Comparison of ENCODE assay signal across 1 cellular context in the genomic region with DNA sequence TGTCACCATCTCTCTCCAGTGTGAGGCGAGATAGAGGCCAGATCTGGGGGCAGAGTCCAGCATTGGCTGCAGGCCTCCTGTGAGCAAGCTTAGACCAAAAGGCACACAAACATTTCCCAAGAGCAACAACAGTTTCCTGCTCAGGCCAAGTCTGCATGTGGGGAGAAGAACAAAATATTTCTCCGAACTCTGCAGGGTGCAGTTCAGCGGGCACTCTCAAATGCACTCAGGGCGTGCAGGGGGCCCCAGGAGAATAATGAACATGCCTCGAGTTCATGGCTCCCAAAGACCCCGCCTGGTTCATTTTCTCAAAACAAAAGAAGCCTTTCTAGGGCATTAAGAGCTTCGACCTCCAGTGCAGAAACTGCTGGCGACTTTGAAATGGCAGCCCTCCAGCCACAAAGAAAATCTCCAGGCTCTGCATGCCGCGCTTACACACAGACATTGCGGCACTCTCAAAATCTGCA.
TF ChIP-seq lines count a peak whose summit lies in the region.

No MANE protein-coding gene starts in this region.

TF ChIP-seq in HepG2, 621 proteins besides CTCF, POLR2A, EP300 and RAD21 (continued from another document and continues in another):
- TF ChIP-seq MTF2 (CRISPR knock-in tag; IDR thresholded peaks at IDR 0.05; ENCODE audit: borderline replicate concordance) (no peak), ZNF543 (CRISPR knock-in tag; IDR thresholded peaks at IDR 0.05) (no peak), ATF1 (CRISPR knock-in tag; IDR thresholded peaks at IDR 0.05) (no peak), ZIK1 (CRISPR knock-in tag; IDR thresholded peaks at IDR 0.05; ENCODE audit: borderline replicate concordance, low read depth) (no peak), MIXL1 (CRISPR knock-in tag; IDR thresholded peaks at IDR 0.05) (no peak), SOX5 (CRISPR knock-in tag; IDR thresholded peaks at IDR 0.05; ENCODE audit: borderline replicate concordance) (peak; percentile 35; the same call in 1 of the 2 replicates), REXO4 (CRISPR knock-in tag; IDR thresholded peaks at IDR 0.05; ENCODE audit: borderline replicate concordance) (no peak), BRCA1 (CRISPR knock-in tag; IDR thresholded peaks at IDR 0.05) (no peak), RNF2 (conservative IDR thresholded peaks at IDR 0.05; ENCODE audit: low read depth) (no peak), SALL2 (CRISPR knock-in tag; IDR thresholded peaks at IDR 0.05) (no peak), SALL1 (CRISPR knock-in tag; IDR thresholded peaks at IDR 0.05) (peak; percentile 68), ZNF253 (CRISPR knock-in tag; IDR thresholded peaks at IDR 0.05; ENCODE audit: borderline replicate concordance) (no peak), HOXA5 (CRISPR knock-in tag; IDR thresholded peaks at IDR 0.05) (no peak), ATF5 (CRISPR knock-in tag; IDR thresholded peaks at IDR 0.05; ENCODE audit: low read depth) (no peak), CHCHD3 (CRISPR knock-in tag; IDR thresholded peaks at IDR 0.05) (no peak), HNF1A (IDR thresholded peaks at IDR 0.05; ENCODE audit: low read depth) (no peak), HNF1A (CRISPR knock-in tag; IDR thresholded peaks at IDR 0.05; ENCODE audit: borderline replicate concordance) (no peak), MLX (CRISPR knock-in tag; IDR thresholded peaks at IDR 0.05) (no peak), GPN1 (CRISPR knock-in tag; IDR thresholded peaks at IDR 0.05; ENCODE audit: borderline replicate concordance) (no peak), FOXA3 (CRISPR knock-in tag; IDR thresholded peaks at IDR 0.05) (0 out of 2 replicates have a peak, but pooled peaks have one; percentile 25)
- TF ChIP-seq, protein P1, sequence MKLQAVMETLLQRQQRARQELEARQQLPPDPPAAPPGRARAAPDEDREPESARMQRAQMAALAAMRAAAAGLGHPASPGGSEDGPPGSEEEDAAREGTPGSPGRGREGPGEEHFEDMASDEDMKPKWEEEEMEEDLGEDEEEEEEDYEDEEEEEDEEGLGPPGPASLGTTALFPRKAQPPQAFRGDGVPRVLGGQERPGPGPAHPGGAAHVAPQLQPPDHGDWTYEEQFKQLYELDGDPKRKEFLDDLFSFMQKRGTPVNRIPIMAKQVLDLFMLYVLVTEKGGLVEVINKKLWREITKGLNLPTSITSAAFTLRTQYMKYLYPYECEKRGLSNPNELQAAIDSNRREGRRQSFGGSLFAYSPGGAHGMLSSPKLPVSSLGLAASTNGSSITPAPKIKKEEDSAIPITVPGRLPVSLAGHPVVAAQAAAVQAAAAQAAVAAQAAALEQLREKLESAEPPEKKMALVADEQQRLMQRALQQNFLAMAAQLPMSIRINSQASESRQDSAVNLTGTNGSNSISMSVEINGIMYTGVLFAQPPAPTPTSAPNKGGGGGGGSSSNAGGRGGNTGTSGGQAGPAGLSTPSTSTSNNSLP (IDR thresholded peaks at IDR 0.05; ENCODE audit: low read depth, low read length), result no peak
- TF ChIP-seq, protein P2, sequence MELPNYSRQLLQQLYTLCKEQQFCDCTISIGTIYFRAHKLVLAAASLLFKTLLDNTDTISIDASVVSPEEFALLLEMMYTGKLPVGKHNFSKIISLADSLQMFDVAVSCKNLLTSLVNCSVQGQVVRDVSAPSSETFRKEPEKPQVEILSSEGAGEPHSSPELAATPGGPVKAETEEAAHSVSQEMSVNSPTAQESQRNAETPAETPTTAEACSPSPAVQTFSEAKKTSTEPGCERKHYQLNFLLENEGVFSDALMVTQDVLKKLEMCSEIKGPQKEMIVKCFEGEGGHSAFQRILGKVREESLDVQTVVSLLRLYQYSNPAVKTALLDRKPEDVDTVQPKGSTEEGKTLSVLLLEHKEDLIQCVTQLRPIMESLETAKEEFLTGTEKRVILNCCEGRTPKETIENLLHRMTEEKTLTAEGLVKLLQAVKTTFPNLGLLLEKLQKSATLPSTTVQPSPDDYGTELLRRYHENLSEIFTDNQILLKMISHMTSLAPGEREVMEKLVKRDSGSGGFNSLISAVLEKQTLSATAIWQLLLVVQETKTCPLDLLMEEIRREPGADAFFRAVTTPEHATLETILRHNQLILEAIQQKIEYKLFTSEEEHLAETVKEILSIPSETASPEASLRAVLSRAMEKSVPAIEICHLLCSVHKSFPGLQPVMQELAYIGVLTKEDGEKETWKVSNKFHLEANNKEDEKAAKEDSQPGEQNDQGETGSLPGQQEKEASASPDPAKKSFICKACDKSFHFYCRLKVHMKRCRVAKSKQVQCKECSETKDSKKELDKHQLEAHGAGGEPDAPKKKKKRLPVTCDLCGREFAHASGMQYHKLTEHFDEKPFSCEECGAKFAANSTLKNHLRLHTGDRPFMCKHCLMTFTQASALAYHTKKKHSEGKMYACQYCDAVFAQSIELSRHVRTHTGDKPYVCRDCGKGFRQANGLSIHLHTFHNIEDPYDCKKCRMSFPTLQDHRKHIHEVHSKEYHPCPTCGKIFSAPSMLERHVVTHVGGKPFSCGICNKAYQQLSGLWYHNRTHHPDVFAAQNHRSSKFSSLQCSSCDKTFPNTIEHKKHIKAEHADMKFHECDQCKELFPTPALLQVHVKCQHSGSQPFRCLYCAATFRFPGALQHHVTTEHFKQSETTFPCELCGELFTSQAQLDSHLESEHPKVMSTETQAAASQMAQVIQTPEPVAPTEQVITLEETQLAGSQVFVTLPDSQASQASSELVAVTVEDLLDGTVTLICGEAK (IDR thresholded peaks at IDR 0.05), result no peak
- TF ChIP-seq, protein P2 (CRISPR knock-in tag; IDR thresholded peaks at IDR 0.05), result no peak
- TF ChIP-seq, protein P3, sequence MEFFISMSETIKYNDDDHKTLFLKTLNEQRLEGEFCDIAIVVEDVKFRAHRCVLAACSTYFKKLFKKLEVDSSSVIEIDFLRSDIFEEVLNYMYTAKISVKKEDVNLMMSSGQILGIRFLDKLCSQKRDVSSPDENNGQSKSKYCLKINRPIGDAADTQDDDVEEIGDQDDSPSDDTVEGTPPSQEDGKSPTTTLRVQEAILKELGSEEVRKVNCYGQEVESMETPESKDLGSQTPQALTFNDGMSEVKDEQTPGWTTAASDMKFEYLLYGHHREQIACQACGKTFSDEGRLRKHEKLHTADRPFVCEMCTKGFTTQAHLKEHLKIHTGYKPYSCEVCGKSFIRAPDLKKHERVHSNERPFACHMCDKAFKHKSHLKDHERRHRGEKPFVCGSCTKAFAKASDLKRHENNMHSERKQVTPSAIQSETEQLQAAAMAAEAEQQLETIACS (CRISPR knock-in tag; IDR thresholded peaks at IDR 0.05), result no peak
- TF ChIP-seq, protein P4, sequence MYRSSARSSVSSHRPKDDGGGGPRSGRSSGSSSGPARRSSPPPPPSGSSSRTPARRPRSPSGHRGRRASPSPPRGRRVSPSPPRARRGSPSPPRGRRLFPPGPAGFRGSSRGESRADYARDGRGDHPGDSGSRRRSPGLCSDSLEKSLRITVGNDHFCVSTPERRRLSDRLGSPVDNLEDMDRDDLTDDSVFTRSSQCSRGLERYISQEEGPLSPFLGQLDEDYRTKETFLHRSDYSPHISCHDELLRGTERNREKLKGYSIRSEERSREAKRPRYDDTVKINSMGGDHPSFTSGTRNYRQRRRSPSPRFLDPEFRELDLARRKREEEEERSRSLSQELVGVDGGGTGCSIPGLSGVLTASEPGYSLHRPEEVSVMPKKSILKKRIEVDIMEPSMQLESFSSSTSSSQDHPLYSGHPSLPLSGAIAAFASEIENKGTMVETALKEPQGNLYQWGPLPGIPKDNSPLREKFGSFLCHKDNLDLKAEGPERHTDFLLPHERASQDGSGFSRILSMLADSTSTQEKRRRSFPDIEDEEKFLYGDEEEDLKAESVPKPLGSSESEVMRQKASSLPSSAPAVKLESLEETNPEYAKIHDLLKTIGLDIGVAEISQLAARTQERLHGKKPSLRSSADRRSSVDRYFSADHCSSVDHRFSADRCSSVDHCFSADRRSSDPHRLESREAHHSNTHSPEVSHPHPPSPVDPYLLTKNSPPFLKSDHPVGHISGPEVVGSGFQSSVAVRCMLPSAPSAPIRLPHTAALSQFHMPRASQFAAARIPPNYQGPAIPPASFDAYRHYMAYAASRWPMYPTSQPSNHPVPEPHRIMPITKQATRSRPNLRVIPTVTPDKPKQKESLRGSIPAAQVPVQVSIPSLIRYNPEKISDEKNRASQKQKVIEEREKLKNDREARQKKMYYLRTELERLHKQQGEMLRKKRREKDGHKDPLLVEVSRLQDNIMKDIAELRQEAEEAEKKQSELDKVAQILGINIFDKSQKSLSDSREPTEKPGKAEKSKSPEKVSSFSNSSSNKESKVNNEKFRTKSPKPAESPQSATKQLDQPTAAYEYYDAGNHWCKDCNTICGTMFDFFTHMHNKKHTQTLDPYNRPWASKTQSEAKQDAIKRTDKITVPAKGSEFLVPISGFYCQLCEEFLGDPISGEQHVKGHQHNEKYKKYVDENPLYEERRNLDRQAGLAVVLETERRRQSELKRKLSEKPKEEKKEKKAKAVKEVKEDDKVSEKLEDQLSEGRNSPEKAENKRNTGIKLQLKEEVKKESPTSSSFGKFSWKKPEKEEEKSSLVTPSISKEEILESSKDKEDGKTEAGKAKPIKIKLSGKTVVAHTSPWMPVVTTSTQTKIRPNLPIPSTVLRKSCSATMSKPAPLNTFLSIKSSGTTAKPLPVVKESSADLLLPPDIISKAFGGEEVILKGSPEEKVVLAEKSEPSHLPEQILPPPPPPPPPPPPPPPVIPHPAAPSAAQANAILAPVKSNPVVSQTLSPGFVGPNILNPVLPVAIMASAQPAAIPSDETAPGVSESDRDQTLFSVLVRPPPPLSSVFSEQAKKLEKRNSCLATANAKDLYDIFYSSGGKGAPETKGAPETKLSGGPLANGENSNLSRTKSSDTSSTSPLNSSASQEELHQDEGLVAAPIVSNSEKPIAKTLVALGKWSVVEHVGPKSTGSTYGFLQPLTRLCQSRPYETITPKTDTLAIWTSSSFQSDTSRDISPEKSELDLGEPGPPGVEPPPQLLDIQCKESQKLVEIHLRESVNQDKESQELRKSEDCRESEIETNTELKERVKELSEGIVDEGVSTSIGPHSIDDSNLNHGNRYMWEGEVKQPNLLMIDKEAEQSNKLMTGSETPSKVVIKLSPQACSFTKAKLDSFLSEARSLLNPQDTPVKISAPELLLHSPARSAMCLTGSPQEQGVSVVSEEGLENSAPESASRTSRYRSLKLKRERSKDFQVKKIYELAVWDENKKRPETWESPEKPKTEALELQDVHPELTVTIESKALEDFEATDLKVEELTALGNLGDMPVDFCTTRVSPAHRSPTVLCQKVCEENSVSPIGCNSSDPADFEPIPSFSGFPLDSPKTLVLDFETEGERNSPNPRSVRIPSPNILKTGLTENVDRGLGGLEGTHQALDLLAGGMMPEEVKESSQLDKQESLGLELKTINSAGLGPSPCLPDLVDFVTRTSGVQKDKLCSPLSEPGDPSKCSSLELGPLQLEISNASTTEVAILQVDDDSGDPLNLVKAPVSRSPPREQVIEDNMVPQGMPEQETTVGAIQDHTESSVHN (CRISPR knock-in tag; IDR thresholded peaks at IDR 0.05), result no peak
